ENCODE assay signal across 8 cellular contexts in genomic region chr17:81392909-81393654, GRCh38. TPM values are rescaled to one million over a fixed set of nuclear protein-coding genes. Genes with fewer than 3 reads are reported as not detected.
DNase-seq lines count a peak whose midpoint lies in the region; ATAC-seq and TF ChIP-seq lines count a peak whose summit lies in the region.

No MANE protein-coding gene starts in this region.

- H3K4me1 Mint-ChIP-seq in effector memory CD8-positive, alpha-beta T cell (ENCODE audit: low read depth in 2 of 2), result peaks cover 8 to 11% of the 10 kb centered on the region in 2 donors
- peaks cover 7 to 30% (median 16%) of the 10 kb centered on the region in 4 donors for H3K4me1 Mint-ChIP-seq in naive thymus-derived CD8-positive, alpha-beta T cell
- H3K4me1 Mint-ChIP-seq in naive thymus-derived CD4-positive, alpha-beta T cell, result peaks cover 0 to 39% (median 17%) of the 10 kb centered on the region in 7 donors

- peaks cover 35% of the 10 kb centered on the region for H3K36me3 Mint-ChIP-seq in effector memory CD8-positive, alpha-beta T cell (ENCODE audit: insufficient read depth)
- peaks cover 0 to 2% (median 0%) of the 10 kb centered on the region in 3 donors for H3K36me3 Mint-ChIP-seq in naive thymus-derived CD8-positive, alpha-beta T cell
- H3K36me3 Mint-ChIP-seq in naive thymus-derived CD4-positive, alpha-beta T cell, result no peaks in the 10 kb centered on the region

- H4K20me1 ChIP-seq in BLaER1 (peaks cover 82% of the 10 kb centered on the region), Loucy (ENCODE audit: insufficient read depth, low read length, poor library complexity, severe bottlenecking) (peaks cover 29% of the 10 kb centered on the region)

- H3K36me3 ChIP-seq in BLaER1, result peaks cover 23% of the 10 kb centered on the region; the same call in 1 of the 2 replicates
- H3K36me3 ChIP-seq in Loucy (ENCODE audit: insufficient read depth, low read length), result no peaks in the 10 kb centered on the region
- H3K36me3 ChIP-seq in naive thymus-derived CD4-positive, alpha-beta T cell (ENCODE audit: control insufficient read depth in 2 of 3, insufficient read depth in 3 of 3, low read length in 3 of 3), result no peaks in the 10 kb centered on the region

- no peaks in the 10 kb centered on the region for H3K9me3 Mint-ChIP-seq in effector memory CD8-positive, alpha-beta T cell
- no peaks in the 10 kb centered on the region for H3K9me3 Mint-ChIP-seq in naive thymus-derived CD8-positive, alpha-beta T cell
- H3K9me3 Mint-ChIP-seq in naive thymus-derived CD4-positive, alpha-beta T cell, result peaks cover 0 to 16% (median 0%) of the 10 kb centered on the region in 11 donors

- CTCF ChIA-PET in naive thymus-derived CD4-positive, alpha-beta T cell (lab: Charles Lee), result no interaction called here

- H3K4me3 Mint-ChIP-seq in effector memory CD8-positive, alpha-beta T cell, result peak overlapping the region; percentile 53
- peak overlapping the region in 7 of 10 donors; percentile 10 to 44 (median 33) for H3K4me3 Mint-ChIP-seq in naive thymus-derived CD8-positive, alpha-beta T cell
- peak overlapping the region in 5 of 10 donors; percentile 29 to 57 (median 47) for H3K4me3 Mint-ChIP-seq in naive thymus-derived CD4-positive, alpha-beta T cell

- H3K4me1 ChIP-seq in BLaER1, result peaks cover 58% of the 10 kb centered on the region
- peaks cover 56% of the 10 kb centered on the region for H3K4me1 ChIP-seq in Loucy (ENCODE audit: insufficient read depth, low read length, poor library complexity, severe bottlenecking)
- H3K4me1 ChIP-seq in naive thymus-derived CD4-positive, alpha-beta T cell (ENCODE audit: control insufficient read depth in 2 of 2, insufficient read depth in 2 of 2, low read length in 2 of 2), result peaks cover 36 to 37% of the 10 kb centered on the region in 2 donors

- H2AFZ ChIP-seq in Loucy (ENCODE audit: low read length), result no peak overlapping the region

- POLR2A ChIA-PET in naive thymus-derived CD8-positive, alpha-beta T cell (lab: Charles Lee), result no interaction called here
- POLR2A ChIA-PET in naive thymus-derived CD4-positive, alpha-beta T cell (lab: Charles Lee), result no interaction called here

- no peak for ATAC-seq in effector memory CD8-positive, alpha-beta T cell (replicated peaks)
- peak in 1 of 2 donors; percentile 10 for ATAC-seq in naive thymus-derived CD8-positive, alpha-beta T cell
- ATAC-seq in HG02970 (IDR thresholded peaks at IDR 0.05; ENCODE audit: low FRiP score, unreplicated experiment) (no peak), HG02798 (IDR thresholded peaks at IDR 0.05; ENCODE audit: poor library complexity, unreplicated experiment) (no peak)
- ATAC-seq in naive thymus-derived CD4-positive, alpha-beta T cell, result no peak

- no peaks in the 10 kb centered on the region for H3K9me2 ChIP-seq in Loucy (replicated peaks; ENCODE audit: low read depth, low read length)

- H3K9me3 ChIP-seq in BLaER1 (no peaks in the 10 kb centered on the region), Loucy (ENCODE audit: insufficient read depth, low read depth, low read length) (no peaks in the 10 kb centered on the region)
- H3K9me3 ChIP-seq in naive thymus-derived CD4-positive, alpha-beta T cell (ENCODE audit: control insufficient read depth in 2 of 3, low read length in 3 of 3), result no peaks in the 10 kb centered on the region

- peak overlapping the region; percentile 94 for H3K27ac ChIP-seq in BLaER1
- H3K27ac ChIP-seq in naive thymus-derived CD4-positive, alpha-beta T cell (ENCODE audit: low read depth, low read length), result no peak overlapping the region

- peaks cover 5% of the 10 kb centered on the region for H3F3A ChIP-seq in Loucy (ENCODE audit: low read depth)

- H3K27me3 Mint-ChIP-seq in effector memory CD8-positive, alpha-beta T cell, result peaks cover 56 to 70% of the 10 kb centered on the region in 2 donors
- H3K27me3 Mint-ChIP-seq in naive thymus-derived CD8-positive, alpha-beta T cell, result peaks cover 20 to 68% (median 39%) of the 10 kb centered on the region in 5 donors
- H3K27me3 Mint-ChIP-seq in naive thymus-derived CD4-positive, alpha-beta T cell, result peaks cover 26 to 74% (median 51%) of the 10 kb centered on the region in 5 donors

- intact Hi-C loops in naive thymus-derived CD4-positive, alpha-beta T cell (cut with micrococcal nuclease), result loop anchor here (10.0 kb wide), 3 partner anchors 98 to 1578 kb away; partner anchors contain the start of gene SLC38A10 (in 1 of the 2)

- H3K79me2 ChIP-seq in Loucy (ENCODE audit: insufficient read depth, low read length), result peaks cover 92% of the 10 kb centered on the region

- H3K27ac Mint-ChIP-seq in effector memory CD8-positive, alpha-beta T cell, result no peak overlapping the region
- H3K27ac Mint-ChIP-seq in naive thymus-derived CD8-positive, alpha-beta T cell, result peak overlapping the region in 1 of 10 donors; percentile 56
- H3K27ac Mint-ChIP-seq in naive thymus-derived CD4-positive, alpha-beta T cell, result peak overlapping the region in 2 of 9 donors; percentile 29 to 69

- DNase-seq in effector memory CD8-positive, alpha-beta T cell, result no peak
- DNase-seq in naive thymus-derived CD8-positive, alpha-beta T cell, result no peak
- no peak for DNase-seq in NCI-H2171 (lab: John Stamatoyannopoulos, UW)
- no peak for DNase-seq in naive thymus-derived CD4-positive, alpha-beta T cell

- peak overlapping the region; percentile 91 for H3K9ac ChIP-seq in BLaER1
- peak overlapping the region; percentile 97 for H3K9ac ChIP-seq in Loucy (ENCODE audit: low read depth, low read length, poor library complexity, severe bottlenecking)

- H3K4me2 ChIP-seq in BLaER1 (peak overlapping the region; percentile 100), Loucy (ENCODE audit: low read depth, low read length, poor library complexity, severe bottlenecking) (peak overlapping the region; percentile 96)

- TF ChIP-seq CTCF in Loucy (conservative IDR thresholded peaks at IDR 0.05; ENCODE audit: low read length), result no peak

- H3K4me3 ChIP-seq in BLaER1 (peak overlapping the region; percentile 91), Loucy (ENCODE audit: low read length, poor library complexity, severe bottlenecking) (peak overlapping the region; percentile 80)
- no peak overlapping the region for H3K4me3 ChIP-seq in naive thymus-derived CD4-positive, alpha-beta T cell (ENCODE audit: low read length)

- H3K27me3 ChIP-seq in BLaER1 (peaks cover 27% of the 10 kb centered on the region), Loucy (ENCODE audit: insufficient read depth, low read length, poor library complexity, severe bottlenecking) (peaks cover 8% of the 10 kb centered on the region)
- H3K27me3 ChIP-seq in naive thymus-derived CD4-positive, alpha-beta T cell (ENCODE audit: control insufficient read depth in 2 of 2, insufficient read depth in 2 of 2, low read length in 2 of 2), result peaks cover 26 to 52% of the 10 kb centered on the region in 2 donors

RNA-seq across cellular contexts. Expression of gene BAHCC1, which starts 2.2 kb away (rescaled TPM):
- not detected for total RNA-seq in naive thymus-derived CD8-positive, alpha-beta T cell
- polyA plus RNA-seq in naive thymus-derived CD8-positive, alpha-beta T cell, result not detected
- 1 to 10 TPM in 1 of 5 experiments, under 1 TPM in 3, not detected in 1; 0.05 to 3.8 (median 0.68) TPM for total RNA-seq in naive thymus-derived CD4-positive, alpha-beta T cell
- polyA plus RNA-seq in naive thymus-derived CD4-positive, alpha-beta T cell, result not detected
